8 cellular contexts compared by ENCODE assay signal in genomic region chr1:23591460-23592208, GRCh38. TPM values are rescaled to one million over a fixed set of nuclear protein-coding genes. Genes with fewer than 3 reads are reported as not detected.
DNase-seq lines count a peak whose midpoint lies in the region; ATAC-seq, FAIRE-seq and TF ChIP-seq lines count a peak whose summit lies in the region.

No MANE protein-coding gene starts in this region.

- peak overlapping the region; percentile 90 for H3K27ac Mint-ChIP-seq in activated CD8-positive, alpha-beta T cell treated with anti-CD3 and anti-CD28 coated beads for 36 hours
- peak overlapping the region in 1 of 2 donors; percentile 33 for H3K27ac Mint-ChIP-seq in natural killer cell

- WGBS in esophagus muscularis mucosa = 68% methylated on average over 9 of the region's 15 CpGs

- no peaks in the 10 kb centered on the region for H3K36me3 ChIP-seq in esophagus muscularis mucosa

- intact Hi-C loops in activated CD8-positive, alpha-beta T cell treated with anti-CD3 and anti-CD28 coated beads for 36 hours (cut with micrococcal nuclease) = loop anchor here (2.0 to 5.0 kb wide), 3 partner anchors 15 to 36 kb away; partner anchors contain the start of gene ID3
- intact Hi-C loops in natural killer cell (cut with micrococcal nuclease) = no loop called here
- intact Hi-C loops in esophagus muscularis mucosa (cut with DNase I) = no loop called here

- POLR2A ChIA-PET in activated CD8-positive, alpha-beta T cell treated with anti-CD3 and anti-CD28 coated beads for 36 hours (lab: Charles Lee) = interaction anchor here (0.7 to 5.8 kb wide), 9 partner anchors 10 to 44 kb away, joined by 3 to 40 read pairs (median 26); partner anchors contain the start of gene ID3

- TF ChIP-seq POLR2A in GM12892 (IDR thresholded peaks at IDR 0.05; ENCODE audit: low read depth, low read length) = peak; percentile 53; the same call in 1 of the 2 replicates
- no peak for TF ChIP-seq POLR2A in esophagus muscularis mucosa (IDR thresholded peaks at IDR 0.05; ENCODE audit: low read depth)

- peak overlapping the region; percentile 21 for H3K4me3 Mint-ChIP-seq in activated CD8-positive, alpha-beta T cell treated with anti-CD3 and anti-CD28 coated beads for 36 hours
- no peak overlapping the region for H3K4me3 Mint-ChIP-seq in natural killer cell

- H3K27me3 ChIP-seq in esophagus muscularis mucosa = no peaks in the 10 kb centered on the region

- ATAC-seq in HG02885 (IDR thresholded peaks at IDR 0.05; ENCODE audit: poor library complexity, unreplicated experiment) = peak; percentile 58
- peak; percentile 87 for ATAC-seq in activated CD8-positive, alpha-beta T cell treated with anti-CD3 and anti-CD28 coated beads for 36 hours
- peak in 2 of 3 donors; percentile 63 to 87 for ATAC-seq in natural killer cell

- peaks cover 5 to 12% (median 10%) of the 10 kb centered on the region in 4 donors for H3K4me1 ChIP-seq in esophagus muscularis mucosa

- DNase-seq in GM12892 (ENCODE audit: insufficient read length) = no peak
- DNase-seq in activated CD8-positive, alpha-beta T cell treated with anti-CD3 and anti-CD28 coated beads for 36 hours = peak; percentile 96
- DNase-seq in natural killer cell = no peak
- no peak for DNase-seq in NCI-H345 treated with DMSO at 0.1 percent for 48 hours (lab: John Stamatoyannopoulos, UW; ENCODE audit: unreplicated experiment)
- no peak for DNase-seq in hypothalamus (lab: John Stamatoyannopoulos, UW)
- DNase-seq in esophagus muscularis mucosa (ENCODE audit: extremely low spot score) = no peak
- DNase-seq in NCI-H2196 treated with DMSO at 0.1 percent for 48 hours (lab: John Stamatoyannopoulos, UW; ENCODE audit: unreplicated experiment) = no peak

- TF ChIP-seq EP300 in esophagus muscularis mucosa (IDR thresholded peaks at IDR 0.05) = no peak

- H3K9me3 Mint-ChIP-seq in activated CD8-positive, alpha-beta T cell treated with anti-CD3 and anti-CD28 coated beads for 36 hours = no peaks in the 10 kb centered on the region
- no peaks in the 10 kb centered on the region for H3K9me3 Mint-ChIP-seq in natural killer cell

- peak overlapping the region in 1 of 4 donors; percentile 10 for H3K27ac ChIP-seq in esophagus muscularis mucosa (replicated peaks in 1 of 4)

- H3K4me3 ChIP-seq in esophagus muscularis mucosa = no peak overlapping the region

- CTCF ChIA-PET in activated CD8-positive, alpha-beta T cell treated with anti-CD3 and anti-CD28 coated beads for 36 hours (lab: Charles Lee) = interaction anchor here (0.8 to 17.5 kb wide), 20 partner anchors 8 to 357 kb away, joined by 3 to 166 read pairs (median 4); partner anchors contain the start of gene ID3

- no peaks in the 10 kb centered on the region for H3K36me3 Mint-ChIP-seq in activated CD8-positive, alpha-beta T cell treated with anti-CD3 and anti-CD28 coated beads for 36 hours (ENCODE audit: low read depth)
- no peaks in the 10 kb centered on the region for H3K36me3 Mint-ChIP-seq in natural killer cell

- no peaks in the 10 kb centered on the region for H3K9me3 ChIP-seq in esophagus muscularis mucosa

- peak; percentile 90 for FAIRE-seq in GM12892 (lab: Jason Lieb, UNC)

- H3K27me3 Mint-ChIP-seq in activated CD8-positive, alpha-beta T cell treated with anti-CD3 and anti-CD28 coated beads for 36 hours = no peaks in the 10 kb centered on the region
- H3K27me3 Mint-ChIP-seq in natural killer cell (ENCODE audit: low read depth in 2 of 2) = peaks cover 0 to 8% of the 10 kb centered on the region in 2 donors

- H3K4me1 Mint-ChIP-seq in activated CD8-positive, alpha-beta T cell treated with anti-CD3 and anti-CD28 coated beads for 36 hours (ENCODE audit: low read depth) = peaks cover 79% of the 10 kb centered on the region
- peaks cover 16 to 31% of the 10 kb centered on the region in 2 donors for H3K4me1 Mint-ChIP-seq in natural killer cell

- TF ChIP-seq CTCF in activated CD8-positive, alpha-beta T cell treated with anti-CD3 and anti-CD28 coated beads for 36 hours (IDR thresholded peaks at IDR 0.05) = no peak
- TF ChIP-seq CTCF in natural killer cell (IDR thresholded peaks at IDR 0.05) (no peak), esophagus muscularis mucosa (IDR thresholded peaks at IDR 0.05) (no peak)

RNA-seq across cellular contexts. Expression of gene ID3, which starts 32.3 kb away (rescaled TPM):
- polyA plus RNA-seq in GM12892 (2012; ENCODE audit: missing spikeins) = 101 TPM
- total RNA-seq in activated CD8-positive, alpha-beta T cell treated with anti-CD3 and anti-CD28 coated beads for 36 hours = 10 to 100 TPM; 70.4 to 74.3 TPM
- total RNA-seq in natural killer cell = 1 to 10 TPM in 2 of 3 donors, under 1 TPM in 1; 0.29 to 6.5 (median 2.4) TPM
- 100 to 1,000 TPM in 3 of 4 donors, 10 to 100 TPM in 1; 75.2 to 352 (median 274) TPM for total RNA-seq in esophagus muscularis mucosa

Comparison
In these comparisons a context has a peak if more than half of its experiments do, and no peak if none do; other contexts are left out.
1. RNA of gene ID3, which starts 32.3 kb away (total RNA-seq): 75.2 to 352 TPM in esophagus muscularis mucosa and 70.4 to 74.3 TPM in activated CD8-positive, alpha-beta T cell treated with anti-CD3 and anti-CD28 coated beads for 36 hours; 0.29 to 6.5 TPM in natural killer cell; every median in the first group is over 4 times any median in the second.
2. Peak in every context shown above with its lines, with median percentiles within 50 percentile points of each other: ATAC-seq.